7 cellular contexts compared by ENCODE assay signal in the genomic region with DNA sequence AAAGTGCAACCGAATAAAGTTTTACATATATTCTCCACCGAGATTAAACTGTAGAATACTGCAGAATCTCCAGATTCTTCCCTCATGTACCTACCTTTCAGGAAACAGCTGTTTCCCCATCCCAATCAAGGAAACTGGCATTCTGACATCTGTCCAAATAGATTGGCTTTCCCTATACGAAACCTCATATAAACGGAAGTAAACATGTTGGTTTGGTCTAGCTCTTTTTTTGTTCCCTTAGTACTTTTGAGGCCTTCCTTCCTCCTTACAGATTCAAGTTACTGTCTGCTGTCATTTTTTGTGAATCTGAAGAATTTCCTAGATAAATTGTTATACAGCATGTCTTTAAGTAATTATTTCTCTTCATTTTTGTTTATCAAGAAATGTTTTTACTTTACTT.
DNase-seq lines count a peak whose midpoint lies in the region; ATAC-seq and TF ChIP-seq lines count a peak whose summit lies in the region.
"Not testable (repeated sequence)": the region's sequence is repeated elsewhere in the genome, so short reads cannot be mapped to it uniquely, and the experiment has no call there.

No MANE protein-coding gene starts in this region.

- H3K36me3 ChIP-seq in BLaER1, SJSA1, right lobe of liver: not testable (repeated sequence)

- not testable (repeated sequence) for TF ChIP-seq CTCF in choroid plexus epithelial cell (conservative IDR thresholded peaks at IDR 0.05; ENCODE audit: low read depth, low read length); right lobe of liver (IDR thresholded peaks at IDR 0.05)

- H3K27ac ChIP-seq in BLaER1 = peak overlapping the region; percentile 44; the same call in 1 of the 2 replicates
- peak overlapping the region; percentile 28; the same call in 1 of the 2 replicates for H3K27ac ChIP-seq in SJSA1
- H3K27ac ChIP-seq in right lobe of liver = not testable (repeated sequence)

- not testable (repeated sequence) for H3K4me3 ChIP-seq in BLaER1; SJSA1; choroid plexus epithelial cell (ENCODE audit: low read depth, low read length); right lobe of liver

- 20% methylated on average over 4 of the region's 4 CpGs for WGBS in right lobe of liver (ENCODE audit: insufficient coverage, low coverage, low lambda C conversion rate, missing lambda C conversion rate)

- not testable (repeated sequence) for H3K9me3 ChIP-seq in BLaER1; SJSA1 (replicated peaks); right lobe of liver

- not testable (repeated sequence) for H4K20me1 ChIP-seq in BLaER1

- ATAC-seq in right lobe of liver = peak; percentile 32 to 52 (median 46)

- intact Hi-C loops in right lobe of liver (cut with DNase I) = not testable (repeated sequence)

- DNase-seq in KBM-7 = peak; percentile 79
- peak in 1 of 2 experiments; percentile 29 for DNase-seq in SJSA1 (ENCODE audit: low read depth in 1 of 2, low spot score in 2 of 2)
- peak; percentile 1 for DNase-seq in choroid plexus epithelial cell (ENCODE audit: low read depth)
- DNase-seq in germinal center (ENCODE audit: low spot score) = peak; percentile 3
- DNase-seq in right lobe of liver = not testable (repeated sequence)
- peak; percentile 53 for DNase-seq in pulmonary artery endothelial cell (ENCODE audit: low read depth, low spot score)

- peak overlapping the region; percentile 55 for H3K4me2 ChIP-seq in BLaER1

- not testable (repeated sequence) for TF ChIP-seq POLR2A in right lobe of liver (IDR thresholded peaks at IDR 0.05)

- not testable (repeated sequence) for H3K9ac ChIP-seq in BLaER1

- in situ Hi-C loops in KBM-7 (cut with MboI; ENCODE audit: low pct_unique_long_range_greater_than_20kb, low sequenced_read_pairs) = not testable (repeated sequence)

- H3K27me3 ChIP-seq in BLaER1; SJSA1 (replicated peaks); right lobe of liver: not testable (repeated sequence)

- H3K4me1 ChIP-seq in BLaER1 = peaks cover 20% of the 10 kb centered on the region
- not testable (repeated sequence) for H3K4me1 ChIP-seq in SJSA1 (replicated peaks); right lobe of liver
